ENCODE assay signal across 9 cellular contexts in genomic region chr15:44193651-44194396, GRCh38. TPM values are rescaled to one million over a fixed set of nuclear protein-coding genes. Genes with fewer than 3 reads are reported as not detected.
DNase-seq lines count a peak whose midpoint lies in the region; ATAC-seq, FAIRE-seq and TF ChIP-seq lines count a peak whose summit lies in the region.
"Had no signal": no experiment of that assay in that cellular context is flagged by ENCODE, and none has a peak within 500 bp of the region (broad histone marks: within the 10 kb centered on the region; RNA-seq: fewer than 3 reads in every experiment).

No MANE protein-coding gene starts in this region.

- no peak for TF ChIP-seq EP300 in K562 (IDR thresholded peaks at IDR 0.05; ENCODE audit: low read length)

- H3K4me1 ChIP-seq in K562 (replicated peaks in 1 of 2; ENCODE audit: control insufficient read depth in 2 of 2, insufficient read depth in 2 of 2, low read length in 2 of 2): peaks cover 0 to 13% of the 10 kb centered on the region in 2 experiments; a peak in 3 of 5 replicates
- H3K4me1 ChIP-seq in kidney (ENCODE audit: control insufficient read depth in 1 of 2, insufficient read depth in 1 of 2, low read depth in 1 of 2, low read length in 2 of 2): no peaks in the 10 kb centered on the region

- TF ChIP-seq CTCF in K562 (IDR thresholded peaks at IDR 0.05 in 2 of 3, conservative IDR thresholded peaks at IDR 0.05 in 1 of 3; ENCODE audit: insufficient read depth in 2 of 3, low read depth in 1 of 3, low read length in 3 of 3): no peak
- TF ChIP-seq CTCF in kidney (IDR thresholded peaks at IDR 0.05; ENCODE audit: borderline replicate concordance, extremely low read depth, insufficient read depth): no peak

- H3K79me2 ChIP-seq in K562 (ENCODE audit: control insufficient read depth, insufficient read depth, low read length): no peaks in the 10 kb centered on the region

- no peak overlapping the region for H3K4me3 ChIP-seq in K562
- H3K4me3 ChIP-seq in kidney (ENCODE audit: low read length in 2 of 2): peak overlapping the region; percentile 7 to 46

- no peak for TF ChIP-seq POLR2A in K562 (conservative IDR thresholded peaks at IDR 0.05)

- intact Hi-C loops in K562 (cut with micrococcal nuclease) (no loop called here), kidney (cut with DNase I) (no loop called here)

- peaks cover 18 to 39% of the 10 kb centered on the region in 2 experiments for H3K27me3 ChIP-seq in K562 (ENCODE audit: control insufficient read depth in 2 of 2, insufficient read depth in 2 of 2, low read length in 2 of 2)

- BruUV-seq in K562 (replicated peaks; lab: Mats Ljungman, UMichigan): no TSS peak

- no peak overlapping the region for H3K4me2 ChIP-seq in K562 (ENCODE audit: insufficient read depth, low read length)

- ATAC-seq in K562: no peak
- ATAC-seq in GM18873 (IDR thresholded peaks at IDR 0.05; ENCODE audit: low FRiP score, unreplicated experiment): no peak

- H2AFZ ChIP-seq in K562 (ENCODE audit: low read depth, low read length): no peak overlapping the region

- no peaks in the 10 kb centered on the region for H3K36me3 ChIP-seq in K562 (ENCODE audit: control insufficient read depth, insufficient read depth, low read length)
- H3K36me3 ChIP-seq in kidney (ENCODE audit: control insufficient read depth in 1 of 2, insufficient read depth in 2 of 2, low read length in 2 of 2): no peaks in the 10 kb centered on the region
- H3K36me3 ChIP-seq: BLaER1 treated with 17β-estradiol and CSF1 and Interleukin-3, amounts not matched to agents 10 nM and 100 nM had no signal

- H3K27ac ChIP-seq in K562 (ENCODE audit: extremely low read depth, low read depth, low read length) (no peak overlapping the region), kidney (ENCODE audit: low read depth in 2 of 2, low read length in 2 of 2) (no peak overlapping the region)
- H3K27ac ChIP-seq: BLaER1 treated with 17β-estradiol and CSF1 and Interleukin-3, amounts not matched to agents 10 nM and 100 nM had no signal

- 24% methylated on average over 22 of the region's 22 CpGs for WGBS in K562 (ENCODE audit: insufficient coverage, low coverage, missing lambda C conversion rate)

- H3K9me3 ChIP-seq in K562 (replicated peaks; ENCODE audit: control insufficient read depth, insufficient read depth, low read depth, low read length): no peaks in the 10 kb centered on the region
- no peaks in the 10 kb centered on the region for H3K9me3 ChIP-seq in kidney (ENCODE audit: control insufficient read depth in 1 of 2, low read length in 2 of 2)

- H4K20me1 ChIP-seq in K562 (replicated peaks; ENCODE audit: control insufficient read depth, insufficient read depth, low read length): no peaks in the 10 kb centered on the region
- H4K20me1 ChIP-seq: BLaER1 treated with 17β-estradiol and CSF1 and Interleukin-3, amounts not matched to agents 10 nM and 100 nM had no signal

- no peak overlapping the region for H3K9ac ChIP-seq in K562 (ENCODE audit: insufficient read depth in 1 of 2, low read depth in 2 of 2, low read length in 2 of 2)
- no peak overlapping the region for H3K9ac ChIP-seq in kidney (ENCODE audit: low read length in 2 of 2)
- H3K9ac ChIP-seq: BLaER1 treated with 17β-estradiol and CSF1 and Interleukin-3, amounts not matched to agents 10 nM and 100 nM had no signal

- in situ Hi-C loops in K562 (cut with MboI): no loop called here

- CTCF ChIA-PET in K562 (lab: Yijun Ruan, JAX; ENCODE audit: low intra/inter-chr PET ratio): no interaction called here

- no peak for FAIRE-seq in K562 (lab: Jason Lieb, UNC)
- no peak for FAIRE-seq in kidney (lab: Jason Lieb, UNC)

- TF ChIP-seq RAD21 in K562 (CRISPR knock-in tag; conservative IDR thresholded peaks at IDR 0.05 in 1 of 2, IDR thresholded peaks at IDR 0.05 in 1 of 2): no peak

- peak; percentile 2 for DNase-seq in NCI-H2029 treated with DMSO at 0.1 percent for 48 hours (lab: John Stamatoyannopoulos, UW)
- no peak for DNase-seq in NCI-H2029 (lab: John Stamatoyannopoulos, UW)
- DNase-seq in NCI-H2227 (lab: John Stamatoyannopoulos, UW; ENCODE audit: unreplicated experiment): peak; percentile 25
- no peak for DNase-seq in K562 (ENCODE audit: extremely low read depth in 1 of 4, low spot score in 3 of 4)
- DNase-seq in kidney: no peak
- DNase-seq in superior temporal gyrus (ENCODE audit: extremely low spot score): peak; percentile 70
- no peak for DNase-seq in SIG-M5 treated with dmso at 0.1 percent for 504 hours (lab: John Stamatoyannopoulos, UW; ENCODE audit: unreplicated experiment)

- POLR2A ChIA-PET in K562 (lab: Yijun Ruan, JAX): interaction anchor here (0.9 to 1.2 kb wide), 2 partner anchors 9 to 17 kb away, joined by 4 to 5 read pairs; no protein-coding TSS in a partner anchor

- H3K9me1 ChIP-seq in K562 (ENCODE audit: control insufficient read depth, insufficient read depth, low read length): no peaks in the 10 kb centered on the region

TF ChIP-seq in K562, 482 proteins besides CTCF, POLR2A, EP300 and RAD21 (continues in another document):
- no peak for TF ChIP-seq ZNF583 (CRISPR knock-in tag; IDR thresholded peaks at IDR 0.05)
- no peak for TF ChIP-seq CBX5 (IDR thresholded peaks at IDR 0.05; ENCODE audit: borderline replicate concordance, low read depth)
- no peak for TF ChIP-seq DIDO1 (tag; IDR thresholded peaks at IDR 0.05; ENCODE audit: low read depth)
- no peak for TF ChIP-seq ZNF121 (CRISPR knock-in tag; conservative IDR thresholded peaks at IDR 0.05)
- TF ChIP-seq BRCA1 (IDR thresholded peaks at IDR 0.05): no peak
- no peak for TF ChIP-seq BRCA1 (CRISPR knock-in tag; IDR thresholded peaks at IDR 0.05)
- no peak for TF ChIP-seq PRDM10 (IDR thresholded peaks at IDR 0.05; ENCODE audit: partially characterized antibody)
- peak; percentile 61; the same call in 1 of the 2 replicates for TF ChIP-seq C11orf30 (IDR thresholded peaks at IDR 0.05; ENCODE audit: low read depth)
- peak; percentile 72 for TF ChIP-seq MAFF (IDR thresholded peaks at IDR 0.05; ENCODE audit: low read length)
- TF ChIP-seq NCOA2 (IDR thresholded peaks at IDR 0.05; ENCODE audit: partially characterized antibody in 2 of 2): no peak
- TF ChIP-seq EP400 (IDR thresholded peaks at IDR 0.05): no peak

RNA-seq across cellular contexts. Expression of gene FRMD5, which starts 1.2 kb away (rescaled TPM):
- total RNA-seq in K562 (2011; cell fraction: chromatin; rRNA removed; ENCODE audit: low replicate concordance): 0.09 TPM in 1 of 2 replicates, not detected in the other
- under 0.01 TPM in 1 of 2 replicates, not detected in the other for total RNA-seq in K562 (2011; cell fraction: nucleolus; rRNA removed)
- 0.07 TPM in 1 of 2 replicates, not detected in the other for total RNA-seq in K562 (2011; cell fraction: nucleoplasm; rRNA removed)
- total RNA-seq in K562 (2014; rRNA removed) (0.29 TPM in 1 of 2 replicates, not detected in the other), K562 (2014; rRNA removed; fragmentation: Illumina TruSeq; extraction: Trizol) (not detected in 2 replicates), K562 (2015; rRNA removed; fragmentation: Illumina TruSeq; extraction: Trizol) (not detected in 2 replicates), K562 (2021) (not detected in 2 replicates), kidney (0.41 TPM)
- polyA plus RNA-seq in K562 (2011; rRNA removed) (not detected in 2 replicates), K562 (2014; fragmentation: Illumina TruSeq; extraction: Trizol) (not detected in 2 replicates), K562 (2014; fragmentation: Nextera tagmentation; extraction: Ambion mirVana) (under 1 TPM; 0.13 to 0.38 TPM), K562 (2014; rRNA removed) (not detected in 2 replicates), kidney (ENCODE audit: insufficient read depth, low read depth, low replicate concordance) (0.32 TPM)
- not detected in 2 replicates for polyA plus RNA-seq in K562 (2011; cell fraction: cytosol; rRNA removed)
- polyA plus RNA-seq in K562 (2011; cell fraction: nucleus; rRNA removed): not detected in 2 replicates
- polyA plus RNA-seq in K562 (2012): 0.08 and 0.25 TPM in 2 replicates
- polyA minus RNA-seq in K562 (2011; rRNA and poly(A)+ RNA removed): not detected in 2 replicates
- polyA minus RNA-seq in K562 (2011; cell fraction: cytosol; rRNA and poly(A)+ RNA removed): not detected in 2 replicates
- polyA minus RNA-seq in K562 (2011; cell fraction: nucleus; rRNA and poly(A)+ RNA removed): not detected in 2 replicates

Comparison
In these comparisons a context has a peak if more than half of its experiments do, and no peak if none do; other contexts are left out.
1. DNase-seq: peak in NCI-H2029 treated with DMSO at 0.1 percent for 48 hours (single experiment), NCI-H2227 (single experiment) and superior temporal gyrus (single experiment); none in NCI-H2029 (single experiment), K562 (0 of 4), kidney (single experiment) and SIG-M5 treated with dmso at 0.1 percent for 504 hours (single experiment).